Comparison of ENCODE assay signal across 1 cellular context in the genomic region with DNA sequence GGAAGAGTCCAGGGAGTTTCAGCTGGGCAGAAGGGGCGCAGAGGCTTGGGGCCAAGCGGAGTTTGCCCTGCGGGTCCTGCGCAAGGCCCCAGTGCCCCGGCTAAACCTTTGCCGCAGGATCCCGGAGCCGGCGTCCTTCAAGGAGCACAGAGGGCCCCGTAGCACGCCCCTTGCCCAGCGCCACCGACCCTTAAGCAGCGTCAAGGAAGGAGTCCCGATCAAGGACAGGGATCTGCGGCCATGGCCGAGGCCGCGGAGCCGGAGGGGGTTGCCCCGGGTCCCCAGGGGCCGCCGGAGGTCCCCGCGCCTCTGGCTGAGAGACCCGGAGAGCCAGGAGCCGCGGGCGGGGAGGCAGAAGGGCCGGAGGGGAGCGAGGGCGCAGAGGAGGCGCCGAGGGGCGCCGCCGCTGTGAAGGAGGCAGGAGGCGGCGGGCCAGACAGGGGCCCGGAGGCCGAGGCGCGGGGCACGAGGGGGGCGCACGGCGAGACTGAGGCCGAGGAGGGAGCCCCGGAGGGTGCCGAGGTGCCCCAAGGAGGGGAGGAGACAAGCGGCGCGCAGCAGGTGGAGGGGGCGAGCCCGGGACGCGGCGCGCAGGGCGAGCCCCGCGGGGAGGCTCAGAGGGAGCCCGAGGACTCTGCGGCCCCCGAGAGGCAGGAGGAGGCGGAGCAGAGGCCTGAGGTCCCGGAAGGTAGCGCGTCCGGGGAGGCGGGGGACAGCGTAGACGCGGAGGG.
TF ChIP-seq lines count a peak whose summit lies in the region.

No MANE protein-coding gene starts in this region.

TF ChIP-seq in GM12878, 131 proteins besides CTCF, POLR2A, EP300 and RAD21 (continued from another document):
- TF ChIP-seq, protein P1, sequence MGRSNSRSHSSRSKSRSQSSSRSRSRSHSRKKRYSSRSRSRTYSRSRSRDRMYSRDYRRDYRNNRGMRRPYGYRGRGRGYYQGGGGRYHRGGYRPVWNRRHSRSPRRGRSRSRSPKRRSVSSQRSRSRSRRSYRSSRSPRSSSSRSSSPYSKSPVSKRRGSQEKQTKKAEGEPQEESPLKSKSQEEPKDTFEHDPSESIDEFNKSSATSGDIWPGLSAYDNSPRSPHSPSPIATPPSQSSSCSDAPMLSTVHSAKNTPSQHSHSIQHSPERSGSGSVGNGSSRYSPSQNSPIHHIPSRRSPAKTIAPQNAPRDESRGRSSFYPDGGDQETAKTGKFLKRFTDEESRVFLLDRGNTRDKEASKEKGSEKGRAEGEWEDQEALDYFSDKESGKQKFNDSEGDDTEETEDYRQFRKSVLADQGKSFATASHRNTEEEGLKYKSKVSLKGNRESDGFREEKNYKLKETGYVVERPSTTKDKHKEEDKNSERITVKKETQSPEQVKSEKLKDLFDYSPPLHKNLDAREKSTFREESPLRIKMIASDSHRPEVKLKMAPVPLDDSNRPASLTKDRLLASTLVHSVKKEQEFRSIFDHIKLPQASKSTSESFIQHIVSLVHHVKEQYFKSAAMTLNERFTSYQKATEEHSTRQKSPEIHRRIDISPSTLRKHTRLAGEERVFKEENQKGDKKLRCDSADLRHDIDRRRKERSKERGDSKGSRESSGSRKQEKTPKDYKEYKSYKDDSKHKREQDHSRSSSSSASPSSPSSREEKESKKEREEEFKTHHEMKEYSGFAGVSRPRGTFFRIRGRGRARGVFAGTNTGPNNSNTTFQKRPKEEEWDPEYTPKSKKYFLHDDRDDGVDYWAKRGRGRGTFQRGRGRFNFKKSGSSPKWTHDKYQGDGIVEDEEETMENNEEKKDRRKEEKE (IDR thresholded peaks at IDR 0.05) = no peak
- TF ChIP-seq, protein P2, sequence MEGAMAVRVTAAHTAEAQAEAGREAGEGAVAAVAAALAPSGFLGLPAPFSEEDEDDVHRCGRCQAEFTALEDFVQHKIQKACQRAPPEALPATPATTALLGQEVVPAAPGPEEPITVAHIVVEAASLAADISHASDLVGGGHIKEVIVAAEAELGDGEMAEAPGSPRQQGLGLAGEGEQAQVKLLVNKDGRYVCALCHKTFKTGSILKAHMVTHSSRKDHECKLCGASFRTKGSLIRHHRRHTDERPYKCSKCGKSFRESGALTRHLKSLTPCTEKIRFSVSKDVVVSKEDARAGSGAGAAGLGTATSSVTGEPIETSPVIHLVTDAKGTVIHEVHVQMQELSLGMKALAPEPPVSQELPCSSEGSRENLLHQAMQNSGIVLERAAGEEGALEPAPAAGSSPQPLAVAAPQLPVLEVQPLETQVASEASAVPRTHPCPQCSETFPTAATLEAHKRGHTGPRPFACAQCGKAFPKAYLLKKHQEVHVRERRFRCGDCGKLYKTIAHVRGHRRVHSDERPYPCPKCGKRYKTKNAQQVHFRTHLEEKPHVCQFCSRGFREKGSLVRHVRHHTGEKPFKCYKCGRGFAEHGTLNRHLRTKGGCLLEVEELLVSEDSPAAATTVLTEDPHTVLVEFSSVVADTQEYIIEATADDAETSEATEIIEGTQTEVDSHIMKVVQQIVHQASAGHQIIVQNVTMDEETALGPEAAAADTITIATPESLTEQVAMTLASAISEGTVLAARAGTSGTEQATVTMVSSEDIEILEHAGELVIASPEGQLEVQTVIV (IDR thresholded peaks at IDR 0.05; ENCODE audit: borderline replicate concordance, partially characterized antibody) = no peak
- no peak for TF ChIP-seq RBBP5 (conservative IDR thresholded peaks at IDR 0.05)
- no peak for TF ChIP-seq SREBF2 (IDR thresholded peaks at IDR 0.05; ENCODE audit: low read length)
- TF ChIP-seq SREBF1 (IDR thresholded peaks at IDR 0.05; ENCODE audit: low read length) = no peak
- TF ChIP-seq ASH2L (IDR thresholded peaks at IDR 0.05; ENCODE audit: borderline replicate concordance, low read depth) = no peak
- peak; percentile 61 for TF ChIP-seq HDAC6 (IDR thresholded peaks at IDR 0.05; ENCODE audit: unreplicated experiment)
- TF ChIP-seq ATF7 (IDR thresholded peaks at IDR 0.05; ENCODE audit: low read depth) = no peak
- TF ChIP-seq POU2F2 (IDR thresholded peaks at IDR 0.05; ENCODE audit: borderline replicate concordance, low read depth, low read length) = no peak
- TF ChIP-seq, protein P3, sequence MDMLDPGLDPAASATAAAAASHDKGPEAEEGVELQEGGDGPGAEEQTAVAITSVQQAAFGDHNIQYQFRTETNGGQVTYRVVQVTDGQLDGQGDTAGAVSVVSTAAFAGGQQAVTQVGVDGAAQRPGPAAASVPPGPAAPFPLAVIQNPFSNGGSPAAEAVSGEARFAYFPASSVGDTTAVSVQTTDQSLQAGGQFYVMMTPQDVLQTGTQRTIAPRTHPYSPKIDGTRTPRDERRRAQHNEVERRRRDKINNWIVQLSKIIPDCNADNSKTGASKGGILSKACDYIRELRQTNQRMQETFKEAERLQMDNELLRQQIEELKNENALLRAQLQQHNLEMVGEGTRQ (IDR thresholded peaks at IDR 0.05; ENCODE audit: borderline replicate concordance, low read depth, low read length) = no peak
- peak; percentile 49 for TF ChIP-seq MEF2B (IDR thresholded peaks at IDR 0.05; ENCODE audit: partially characterized antibody, poor library complexity, severe bottlenecking)
- TF ChIP-seq SMAD5 (IDR thresholded peaks at IDR 0.05; ENCODE audit: low read depth) = 0 out of 2 replicates have a peak, but pooled peaks have one; percentile 27
- TF ChIP-seq KAT2A (conservative IDR thresholded peaks at IDR 0.05; ENCODE audit: control insufficient read depth, low read depth, low read length) = no peak
- TF ChIP-seq, protein P4, sequence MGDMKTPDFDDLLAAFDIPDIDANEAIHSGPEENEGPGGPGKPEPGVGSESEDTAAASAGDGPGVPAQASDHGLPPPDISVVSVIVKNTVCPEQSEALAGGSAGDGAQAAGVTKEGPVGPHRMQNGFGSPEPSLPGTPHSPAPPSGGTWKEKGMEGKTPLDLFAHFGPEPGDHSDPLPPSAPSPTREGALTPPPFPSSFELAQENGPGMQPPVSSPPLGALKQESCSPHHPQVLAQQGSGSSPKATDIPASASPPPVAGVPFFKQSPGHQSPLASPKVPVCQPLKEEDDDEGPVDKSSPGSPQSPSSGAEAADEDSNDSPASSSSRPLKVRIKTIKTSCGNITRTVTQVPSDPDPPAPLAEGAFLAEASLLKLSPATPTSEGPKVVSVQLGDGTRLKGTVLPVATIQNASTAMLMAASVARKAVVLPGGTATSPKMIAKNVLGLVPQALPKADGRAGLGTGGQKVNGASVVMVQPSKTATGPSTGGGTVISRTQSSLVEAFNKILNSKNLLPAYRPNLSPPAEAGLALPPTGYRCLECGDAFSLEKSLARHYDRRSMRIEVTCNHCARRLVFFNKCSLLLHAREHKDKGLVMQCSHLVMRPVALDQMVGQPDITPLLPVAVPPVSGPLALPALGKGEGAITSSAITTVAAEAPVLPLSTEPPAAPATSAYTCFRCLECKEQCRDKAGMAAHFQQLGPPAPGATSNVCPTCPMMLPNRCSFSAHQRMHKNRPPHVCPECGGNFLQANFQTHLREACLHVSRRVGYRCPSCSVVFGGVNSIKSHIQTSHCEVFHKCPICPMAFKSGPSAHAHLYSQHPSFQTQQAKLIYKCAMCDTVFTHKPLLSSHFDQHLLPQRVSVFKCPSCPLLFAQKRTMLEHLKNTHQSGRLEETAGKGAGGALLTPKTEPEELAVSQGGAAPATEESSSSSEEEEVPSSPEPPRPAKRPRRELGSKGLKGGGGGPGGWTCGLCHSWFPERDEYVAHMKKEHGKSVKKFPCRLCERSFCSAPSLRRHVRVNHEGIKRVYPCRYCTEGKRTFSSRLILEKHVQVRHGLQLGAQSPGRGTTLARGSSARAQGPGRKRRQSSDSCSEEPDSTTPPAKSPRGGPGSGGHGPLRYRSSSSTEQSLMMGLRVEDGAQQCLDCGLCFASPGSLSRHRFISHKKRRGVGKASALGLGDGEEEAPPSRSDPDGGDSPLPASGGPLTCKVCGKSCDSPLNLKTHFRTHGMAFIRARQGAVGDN (IDR thresholded peaks at IDR 0.05) = peak; percentile 70
- TF ChIP-seq KLF5 (IDR thresholded peaks at IDR 0.05; ENCODE audit: partially characterized antibody) = no peak
